Comparison of ENCODE assay signal across 8 cellular contexts in the genomic region with DNA sequence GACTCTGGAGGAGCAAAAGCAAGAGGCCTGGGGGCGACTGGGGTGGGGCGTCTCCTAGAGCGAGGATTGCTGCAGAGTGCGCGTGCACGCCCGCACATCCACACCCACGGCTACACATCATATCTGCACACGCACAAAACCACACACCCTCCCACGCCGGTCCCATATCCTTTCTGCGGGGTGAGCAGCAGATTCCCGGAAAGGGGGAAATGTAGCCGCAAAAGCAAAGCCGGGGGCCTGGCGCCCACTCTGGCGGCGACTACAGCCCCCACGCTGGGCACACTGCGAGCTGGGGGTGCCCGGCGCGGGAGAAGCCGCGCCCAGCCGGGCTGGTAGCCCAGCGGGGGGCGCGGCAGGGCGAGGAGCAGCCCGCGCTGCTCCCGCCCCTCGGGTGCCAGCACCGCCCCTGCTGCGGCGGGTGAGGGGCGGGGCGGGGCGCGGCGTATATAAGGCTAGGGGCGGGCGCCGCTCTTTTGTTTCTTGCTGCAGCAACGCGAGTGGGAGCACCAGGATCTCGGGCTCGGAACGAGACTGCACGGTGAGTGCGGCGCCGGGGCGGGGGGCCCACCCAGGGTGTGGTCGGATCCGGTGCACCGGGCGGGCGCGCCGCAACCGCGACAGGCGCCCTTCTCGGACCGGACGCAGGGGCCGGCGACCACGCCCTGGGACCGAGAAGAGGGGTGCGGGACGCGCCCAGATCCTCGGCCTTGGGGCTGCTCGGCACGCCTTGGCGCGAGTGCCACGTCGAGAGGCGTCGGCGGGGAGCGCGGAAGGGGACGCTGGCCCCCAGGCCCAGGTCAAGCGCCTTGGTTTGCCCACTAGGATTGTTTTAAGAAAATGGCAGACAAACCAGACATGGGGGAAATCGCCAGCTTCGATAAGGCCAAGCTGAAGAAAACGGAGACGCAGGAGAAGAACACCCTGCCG. TPM values are rescaled to one million over a fixed set of nuclear protein-coding genes. Genes with fewer than 3 reads are reported as not detected.
DNase-seq lines count a peak whose midpoint lies in the region; ATAC-seq and TF ChIP-seq lines count a peak whose summit lies in the region.

Gene TMSB10 (plus strand): TSS at position 476 of the 927 bp plus-strand sequence.

- peak within 1 kb of the TSS; percentile 92 to 97 for H3K4me3 ChIP-seq in gastroesophageal sphincter
- H3K4me3 ChIP-seq in suprapubic skin: peak within 1 kb of the TSS; percentile 95

- H3K27me3 ChIP-seq in gastroesophageal sphincter: no peaks in the 10 kb centered on the region
- no peaks in the 10 kb centered on the region for H3K27me3 ChIP-seq in suprapubic skin

- peak; percentile 86 for ATAC-seq in gastroesophageal sphincter

- TF ChIP-seq EP300 in gastroesophageal sphincter (IDR thresholded peaks at IDR 0.05): no peak
- no peak for TF ChIP-seq EP300 in suprapubic skin (IDR thresholded peaks at IDR 0.05)

- peak within 1 kb of the TSS; percentile 78 to 95 (median 94) for H3K27ac ChIP-seq in gastroesophageal sphincter
- peak within 1 kb of the TSS; percentile 97 for H3K27ac ChIP-seq in suprapubic skin

- H3K36me3 ChIP-seq in gastroesophageal sphincter (no peaks in the 10 kb centered on the region), suprapubic skin (no peaks in the 10 kb centered on the region)

- TF ChIP-seq POLR2A in gastroesophageal sphincter (IDR thresholded peaks at IDR 0.05) (peak; percentile 98), suprapubic skin (IDR thresholded peaks at IDR 0.05) (peak; percentile 92 to 97)

- peak; percentile 77 for DNase-seq in GDM1 (lab: John Stamatoyannopoulos, UW)
- DNase-seq in H4 (ENCODE audit: low spot score): peak; percentile 79
- DNase-seq in LoVo (ENCODE audit: low spot score): peak; percentile 87
- DNase-seq in SK-N-DZ (ENCODE audit: low spot score): peak; percentile 83
- DNase-seq in activated naive CD4-positive, alpha-beta T cell treated with Interleukin-2 at 50 U/mL for 16 hours: peak; percentile 86
- DNase-seq in nucleus accumbens (lab: John Stamatoyannopoulos, UW): peak in 55 of 56 donors; percentile 29 to 92 (median 72)
- DNase-seq in suprapubic skin (ENCODE audit: low spot score in 2 of 2): peak; percentile 93 to 94

- H3K4me1 ChIP-seq in gastroesophageal sphincter (peaks cover 0 to 23% (median 4%) of the 10 kb centered on the region in 3 donors), suprapubic skin (peaks cover 28% of the 10 kb centered on the region)

- TF ChIP-seq CTCF in gastroesophageal sphincter (IDR thresholded peaks at IDR 0.05) (peak in 3 of 4 experiments; percentile 5 to 45 (median 18)), suprapubic skin (IDR thresholded peaks at IDR 0.05) (peak in 1 of 2 donors; percentile 17)

- 0% methylated on average over 5 of the region's 94 CpGs; no CpG with 5 or more reads in 1 of the 2 donors for WGBS in gastroesophageal sphincter (ENCODE audit: low coverage in 1 of 2), 2 donors
- 1% methylated on average over 17 of the region's 94 CpGs for WGBS in suprapubic skin

- H3K9me3 ChIP-seq in gastroesophageal sphincter: no peaks in the 10 kb centered on the region
- H3K9me3 ChIP-seq in suprapubic skin: no peaks in the 10 kb centered on the region

RNA-seq across cellular contexts. Expression of gene TMSB10, which starts in this region (rescaled TPM):
- total RNA-seq in H4 (2014; rRNA removed; shearing (Covaris generic)): 4,471 and 5,260 TPM in 2 replicates
- polyA plus RNA-seq in SK-N-DZ (2014; cell fraction: cytosol; rRNA removed): 5,716 and 6,225 TPM in 2 replicates
- polyA plus RNA-seq in SK-N-DZ (2014; cell fraction: nucleus; rRNA removed): 3,361 and 4,439 TPM in 2 replicates
- total RNA-seq in gastroesophageal sphincter (1,000 to 10,000 TPM in 3 of 4 donors, 100 to 1,000 TPM in 1; 797 to 2,612 (median 1,708) TPM), suprapubic skin (1,000 to 10,000 TPM in 2 of 4 donors, 100 to 1,000 TPM in 2; 859 to 1,108 (median 964) TPM)

Comparison
In these comparisons a context has a peak if more than half of its experiments do, and no peak if none do; other contexts are left out.
1. Peak in every context shown above with its lines: DNase-seq, ATAC-seq, H3K4me3 ChIP-seq and H3K27ac ChIP-seq.